1 cellular context compared by ENCODE assay signal in genomic region chr12:14845350-14845750, GRCh38.
TF ChIP-seq lines count a peak whose summit lies in the region.

No MANE protein-coding gene starts in this region.

TF ChIP-seq in HepG2, 621 proteins besides CTCF, POLR2A, EP300 and RAD21:
- no peak for TF ChIP-seq MTERF4 (CRISPR knock-in tag; IDR thresholded peaks at IDR 0.05)
- no peak for TF ChIP-seq CC2D1A (CRISPR knock-in tag; IDR thresholded peaks at IDR 0.05)
- TF ChIP-seq PRPF4 (IDR thresholded peaks at IDR 0.05; ENCODE audit: low read depth, low read length, poor library complexity, severe bottlenecking) = no peak
- TF ChIP-seq ZNF12 (CRISPR knock-in tag; IDR thresholded peaks at IDR 0.05) = no peak
- TF ChIP-seq STAG1 (CRISPR knock-in tag; IDR thresholded peaks at IDR 0.05) = peak; percentile 80
- TF ChIP-seq, protein P1, sequence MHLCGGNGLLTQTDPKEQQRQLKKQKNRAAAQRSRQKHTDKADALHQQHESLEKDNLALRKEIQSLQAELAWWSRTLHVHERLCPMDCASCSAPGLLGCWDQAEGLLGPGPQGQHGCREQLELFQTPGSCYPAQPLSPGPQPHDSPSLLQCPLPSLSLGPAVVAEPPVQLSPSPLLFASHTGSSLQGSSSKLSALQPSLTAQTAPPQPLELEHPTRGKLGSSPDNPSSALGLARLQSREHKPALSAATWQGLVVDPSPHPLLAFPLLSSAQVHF (CRISPR knock-in tag; IDR thresholded peaks at IDR 0.05) = no peak
- TF ChIP-seq SALL1 (CRISPR knock-in tag; IDR thresholded peaks at IDR 0.05) = no peak
- TF ChIP-seq ETV5 (CRISPR knock-in tag; IDR thresholded peaks at IDR 0.05; ENCODE audit: borderline replicate concordance) = no peak
- no peak for TF ChIP-seq ZBTB26 (CRISPR knock-in tag; IDR thresholded peaks at IDR 0.05; ENCODE audit: borderline replicate concordance)
- TF ChIP-seq TRIM22 (IDR thresholded peaks at IDR 0.05) = no peak
- TF ChIP-seq HNRNPK (IDR thresholded peaks at IDR 0.05; ENCODE audit: low read depth, low read length, poor library complexity, severe bottlenecking) = peak; percentile 65
- no peak for TF ChIP-seq SP140L (CRISPR knock-in tag; IDR thresholded peaks at IDR 0.05; ENCODE audit: borderline replicate concordance)
- TF ChIP-seq PCBP2 (optimal IDR thresholded peaks at IDR 0.05; ENCODE audit: low read depth, low read length, poor library complexity, severe bottlenecking) = peak; percentile 49
- TF ChIP-seq, protein P2, sequence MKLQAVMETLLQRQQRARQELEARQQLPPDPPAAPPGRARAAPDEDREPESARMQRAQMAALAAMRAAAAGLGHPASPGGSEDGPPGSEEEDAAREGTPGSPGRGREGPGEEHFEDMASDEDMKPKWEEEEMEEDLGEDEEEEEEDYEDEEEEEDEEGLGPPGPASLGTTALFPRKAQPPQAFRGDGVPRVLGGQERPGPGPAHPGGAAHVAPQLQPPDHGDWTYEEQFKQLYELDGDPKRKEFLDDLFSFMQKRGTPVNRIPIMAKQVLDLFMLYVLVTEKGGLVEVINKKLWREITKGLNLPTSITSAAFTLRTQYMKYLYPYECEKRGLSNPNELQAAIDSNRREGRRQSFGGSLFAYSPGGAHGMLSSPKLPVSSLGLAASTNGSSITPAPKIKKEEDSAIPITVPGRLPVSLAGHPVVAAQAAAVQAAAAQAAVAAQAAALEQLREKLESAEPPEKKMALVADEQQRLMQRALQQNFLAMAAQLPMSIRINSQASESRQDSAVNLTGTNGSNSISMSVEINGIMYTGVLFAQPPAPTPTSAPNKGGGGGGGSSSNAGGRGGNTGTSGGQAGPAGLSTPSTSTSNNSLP (IDR thresholded peaks at IDR 0.05; ENCODE audit: low read depth, low read length) = peak; percentile 73
- TF ChIP-seq, protein P3, sequence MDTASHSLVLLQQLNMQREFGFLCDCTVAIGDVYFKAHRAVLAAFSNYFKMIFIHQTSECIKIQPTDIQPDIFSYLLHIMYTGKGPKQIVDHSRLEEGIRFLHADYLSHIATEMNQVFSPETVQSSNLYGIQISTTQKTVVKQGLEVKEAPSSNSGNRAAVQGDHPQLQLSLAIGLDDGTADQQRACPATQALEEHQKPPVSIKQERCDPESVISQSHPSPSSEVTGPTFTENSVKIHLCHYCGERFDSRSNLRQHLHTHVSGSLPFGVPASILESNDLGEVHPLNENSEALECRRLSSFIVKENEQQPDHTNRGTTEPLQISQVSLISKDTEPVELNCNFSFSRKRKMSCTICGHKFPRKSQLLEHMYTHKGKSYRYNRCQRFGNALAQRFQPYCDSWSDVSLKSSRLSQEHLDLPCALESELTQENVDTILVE (CRISPR knock-in tag; IDR thresholded peaks at IDR 0.05) = no peak
- peak; percentile 81; the same call in 1 of the 2 replicates for TF ChIP-seq ZNF512 (CRISPR knock-in tag; IDR thresholded peaks at IDR 0.05)
- TF ChIP-seq, protein P4, sequence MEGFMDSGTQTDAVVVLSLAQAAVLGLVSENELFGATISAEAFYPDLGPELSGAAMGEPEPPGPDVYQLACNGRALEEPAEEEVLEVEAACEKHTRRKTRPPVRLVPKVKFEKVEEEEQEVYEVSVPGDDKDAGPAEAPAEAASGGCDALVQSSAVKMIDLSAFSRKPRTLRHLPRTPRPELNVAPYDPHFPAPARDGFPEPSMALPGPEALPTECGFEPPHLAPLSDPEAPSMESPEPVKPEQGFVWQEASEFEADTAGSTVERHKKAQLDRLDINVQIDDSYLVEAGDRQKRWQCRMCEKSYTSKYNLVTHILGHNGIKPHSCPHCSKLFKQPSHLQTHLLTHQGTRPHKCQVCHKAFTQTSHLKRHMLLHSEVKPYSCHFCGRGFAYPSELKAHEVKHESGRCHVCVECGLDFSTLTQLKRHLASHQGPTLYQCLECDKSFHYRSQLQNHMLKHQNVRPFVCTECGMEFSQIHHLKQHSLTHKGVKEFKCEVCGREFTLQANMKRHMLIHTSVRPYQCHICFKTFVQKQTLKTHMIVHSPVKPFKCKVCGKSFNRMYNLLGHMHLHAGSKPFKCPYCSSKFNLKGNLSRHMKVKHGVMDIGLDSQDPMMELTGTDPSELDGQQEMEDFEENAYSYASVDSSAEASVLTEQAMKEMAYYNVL (CRISPR knock-in tag; IDR thresholded peaks at IDR 0.05; ENCODE audit: borderline replicate concordance) = 0 out of 2 replicates have a peak, but pooled peaks have one; percentile 28
- TF ChIP-seq, protein P5, sequence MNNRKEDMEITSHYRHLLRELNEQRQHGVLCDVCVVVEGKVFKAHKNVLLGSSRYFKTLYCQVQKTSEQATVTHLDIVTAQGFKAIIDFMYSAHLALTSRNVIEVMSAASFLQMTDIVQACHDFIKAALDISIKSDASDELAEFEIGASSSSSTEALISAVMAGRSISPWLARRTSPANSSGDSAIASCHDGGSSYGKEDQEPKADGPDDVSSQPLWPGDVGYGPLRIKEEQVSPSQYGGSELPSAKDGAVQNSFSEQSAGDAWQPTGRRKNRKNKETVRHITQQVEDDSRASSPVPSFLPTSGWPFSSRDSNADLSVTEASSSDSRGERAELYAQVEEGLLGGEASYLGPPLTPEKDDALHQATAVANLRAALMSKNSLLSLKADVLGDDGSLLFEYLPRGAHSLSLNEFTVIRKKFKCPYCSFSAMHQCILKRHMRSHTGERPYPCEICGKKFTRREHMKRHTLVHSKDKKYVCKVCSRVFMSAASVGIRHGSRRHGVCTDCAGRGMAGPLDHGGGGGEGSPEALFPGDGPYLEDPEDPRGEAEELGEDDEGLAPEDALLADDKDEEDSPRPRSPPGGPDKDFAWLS (CRISPR knock-in tag; IDR thresholded peaks at IDR 0.05; ENCODE audit: borderline replicate concordance) = no peak
- TF ChIP-seq ZNF17 (CRISPR knock-in tag; IDR thresholded peaks at IDR 0.05) = no peak
- TF ChIP-seq, protein P6, sequence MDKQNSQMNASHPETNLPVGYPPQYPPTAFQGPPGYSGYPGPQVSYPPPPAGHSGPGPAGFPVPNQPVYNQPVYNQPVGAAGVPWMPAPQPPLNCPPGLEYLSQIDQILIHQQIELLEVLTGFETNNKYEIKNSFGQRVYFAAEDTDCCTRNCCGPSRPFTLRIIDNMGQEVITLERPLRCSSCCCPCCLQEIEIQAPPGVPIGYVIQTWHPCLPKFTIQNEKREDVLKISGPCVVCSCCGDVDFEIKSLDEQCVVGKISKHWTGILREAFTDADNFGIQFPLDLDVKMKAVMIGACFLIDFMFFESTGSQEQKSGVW (CRISPR knock-in tag; IDR thresholded peaks at IDR 0.05; ENCODE audit: borderline replicate concordance) = no peak
- no peak for TF ChIP-seq GATAD1 (CRISPR knock-in tag; IDR thresholded peaks at IDR 0.05)
- TF ChIP-seq HDAC1 (CRISPR knock-in tag; IDR thresholded peaks at IDR 0.05) = no peak
- TF ChIP-seq ZNF224 (CRISPR knock-in tag; IDR thresholded peaks at IDR 0.05) = no peak
- TF ChIP-seq ISX (CRISPR knock-in tag; conservative IDR thresholded peaks at IDR 0.05) = no peak
- TF ChIP-seq, protein P7, sequence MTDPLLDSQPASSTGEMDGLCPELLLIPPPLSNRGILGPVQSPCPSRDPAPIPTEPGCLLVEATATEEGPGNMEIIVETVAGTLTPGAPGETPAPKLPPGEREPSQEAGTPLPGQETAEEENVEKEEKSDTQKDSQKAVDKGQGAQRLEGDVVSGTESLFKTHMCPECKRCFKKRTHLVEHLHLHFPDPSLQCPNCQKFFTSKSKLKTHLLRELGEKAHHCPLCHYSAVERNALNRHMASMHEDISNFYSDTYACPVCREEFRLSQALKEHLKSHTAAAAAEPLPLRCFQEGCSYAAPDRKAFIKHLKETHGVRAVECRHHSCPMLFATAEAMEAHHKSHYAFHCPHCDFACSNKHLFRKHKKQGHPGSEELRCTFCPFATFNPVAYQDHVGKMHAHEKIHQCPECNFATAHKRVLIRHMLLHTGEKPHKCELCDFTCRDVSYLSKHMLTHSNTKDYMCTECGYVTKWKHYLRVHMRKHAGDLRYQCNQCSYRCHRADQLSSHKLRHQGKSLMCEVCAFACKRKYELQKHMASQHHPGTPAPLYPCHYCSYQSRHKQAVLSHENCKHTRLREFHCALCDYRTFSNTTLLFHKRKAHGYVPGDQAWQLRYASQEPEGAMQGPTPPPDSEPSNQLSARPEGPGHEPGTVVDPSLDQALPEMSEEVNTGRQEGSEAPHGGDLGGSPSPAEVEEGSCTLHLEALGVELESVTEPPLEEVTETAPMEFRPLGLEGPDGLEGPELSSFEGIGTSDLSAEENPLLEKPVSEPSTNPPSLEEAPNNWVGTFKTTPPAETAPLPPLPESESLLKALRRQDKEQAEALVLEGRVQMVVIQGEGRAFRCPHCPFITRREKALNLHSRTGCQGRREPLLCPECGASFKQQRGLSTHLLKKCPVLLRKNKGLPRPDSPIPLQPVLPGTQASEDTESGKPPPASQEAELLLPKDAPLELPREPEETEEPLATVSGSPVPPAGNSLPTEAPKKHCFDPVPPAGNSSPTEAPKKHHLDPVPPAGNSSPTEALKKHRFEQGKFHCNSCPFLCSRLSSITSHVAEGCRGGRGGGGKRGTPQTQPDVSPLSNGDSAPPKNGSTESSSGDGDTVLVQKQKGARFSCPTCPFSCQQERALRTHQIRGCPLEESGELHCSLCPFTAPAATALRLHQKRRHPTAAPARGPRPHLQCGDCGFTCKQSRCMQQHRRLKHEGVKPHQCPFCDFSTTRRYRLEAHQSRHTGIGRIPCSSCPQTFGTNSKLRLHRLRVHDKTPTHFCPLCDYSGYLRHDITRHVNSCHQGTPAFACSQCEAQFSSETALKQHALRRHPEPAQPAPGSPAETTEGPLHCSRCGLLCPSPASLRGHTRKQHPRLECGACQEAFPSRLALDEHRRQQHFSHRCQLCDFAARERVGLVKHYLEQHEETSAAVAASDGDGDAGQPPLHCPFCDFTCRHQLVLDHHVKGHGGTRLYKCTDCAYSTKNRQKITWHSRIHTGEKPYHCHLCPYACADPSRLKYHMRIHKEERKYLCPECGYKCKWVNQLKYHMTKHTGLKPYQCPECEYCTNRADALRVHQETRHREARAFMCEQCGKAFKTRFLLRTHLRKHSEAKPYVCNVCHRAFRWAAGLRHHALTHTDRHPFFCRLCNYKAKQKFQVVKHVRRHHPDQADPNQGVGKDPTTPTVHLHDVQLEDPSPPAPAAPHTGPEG (CRISPR knock-in tag; IDR thresholded peaks at IDR 0.05) = no peak
- TF ChIP-seq SMC3 (IDR thresholded peaks at IDR 0.05; ENCODE audit: low read length) = peak; percentile 76
- TF ChIP-seq ZNF350 (CRISPR knock-in tag; IDR thresholded peaks at IDR 0.05; ENCODE audit: borderline replicate concordance, low read depth) = no peak
- TF ChIP-seq YY1 (IDR thresholded peaks at IDR 0.05; ENCODE audit: insufficient read depth, insufficient replicate concordance, low read depth, low read length) = no peak
- no peak for TF ChIP-seq ATF7-NPFF (CRISPR knock-in tag; IDR thresholded peaks at IDR 0.05; ENCODE audit: low read depth)
- no peak for TF ChIP-seq ZNF546 (CRISPR knock-in tag; conservative IDR thresholded peaks at IDR 0.05)
- TF ChIP-seq ZNF432 (CRISPR knock-in tag; IDR thresholded peaks at IDR 0.05; ENCODE audit: borderline replicate concordance) = no peak
